In genomic region chr10:59362184-59362966, GRCh38 we compare ENCODE assay signal across 8 cellular contexts. TPM values are rescaled to one million over a fixed set of nuclear protein-coding genes. Genes with fewer than 3 reads are reported as not detected.
DNase-seq lines count a peak whose midpoint lies in the region; FAIRE-seq and TF ChIP-seq lines count a peak whose summit lies in the region.

Gene FAM13C (minus strand): TSS chr10:59362549. CDS start chr10:59362460, 89 bp downstream.

- no peak within 1 kb of the TSS for H3K27ac ChIP-seq in mesendoderm (ENCODE audit: low read depth, low read length)
- H3K27ac ChIP-seq in thyroid gland, result peak within 1 kb of the TSS; percentile 73 to 88 (median 84)

- no peaks in the 10 kb centered on the region for H3K36me3 Mint-ChIP-seq in activated CD4-positive, alpha-beta T cell treated with anti-CD3 and anti-CD28 coated beads, Interleukin-2, amount 10 ng/mL, durations not matched to agents 24 days and 14 days (ENCODE audit: low read depth)
- no peaks in the 10 kb centered on the region for H3K36me3 Mint-ChIP-seq in T-helper 1 cell treated with Interleukin-12 subunit alpha and Interleukin-12 subunit beta and Interleukin-4 antibody, amounts not matched to agents 30 μg/mL and 1 μg/mL, for 36 hours (ENCODE audit: low read depth)

- no peak within 1 kb of the TSS for H3K27ac Mint-ChIP-seq in activated CD4-positive, alpha-beta T cell treated with anti-CD3 and anti-CD28 coated beads, Interleukin-2, amount 10 ng/mL, durations not matched to agents 24 days and 14 days
- no peak within 1 kb of the TSS for H3K27ac Mint-ChIP-seq in T-helper 1 cell treated with Interleukin-12 subunit alpha and Interleukin-12 subunit beta and Interleukin-4 antibody, amounts not matched to agents 30 μg/mL and 1 μg/mL, for 36 hours

- no peaks in the 10 kb centered on the region for H3K79me2 ChIP-seq in mesendoderm (ENCODE audit: control insufficient read depth, insufficient read depth, low read length)

- no peak within 1 kb of the TSS for H2AK5ac ChIP-seq in mesendoderm (ENCODE audit: low read length)

- no CpG with 5 or more reads among the region's 42 CpGs for WGBS in mesendoderm (ENCODE audit: extremely low coverage, insufficient coverage, low lambda C conversion rate)
- 1 to 3% methylated on average over 13 to 33 of the region's 42 CpGs for whole genome bisulfite sequencing in thyroid gland, 2 donors

- no peak within 1 kb of the TSS for H2BK120ac ChIP-seq in mesendoderm (ENCODE audit: low read depth, low read length)

- no peak within 1 kb of the TSS for H4K5ac ChIP-seq in mesendoderm (ENCODE audit: low read length)

- H3K9me3 Mint-ChIP-seq in activated CD4-positive, alpha-beta T cell treated with anti-CD3 and anti-CD28 coated beads, Interleukin-2, amount 10 ng/mL, durations not matched to agents 24 days and 14 days, result no peaks in the 10 kb centered on the region
- no peaks in the 10 kb centered on the region for H3K9me3 Mint-ChIP-seq in T-helper 1 cell treated with Interleukin-12 subunit alpha and Interleukin-12 subunit beta and Interleukin-4 antibody, amounts not matched to agents 30 μg/mL and 1 μg/mL, for 36 hours

- peak; percentile 65 for DNase-seq in activated CD4-positive, alpha-beta T cell treated with anti-CD3 and anti-CD28 coated beads, Interleukin-2, amount 10 ng/mL, durations not matched to agents 24 days and 14 days
- no peak for DNase-seq in activated CD4-positive, alpha-beta T cell treated with anti-CD3 and anti-CD28 coated beads for 4 hours
- peak; percentile 71 for DNase-seq in epithelial cell of esophagus (ENCODE audit: low read depth)
- DNase-seq in mesendoderm, result peak; percentile 84
- DNase-seq in thyroid gland, result peak; percentile 78 to 83
- DNase-seq in GM12891 (ENCODE audit: insufficient read length, low spot score), result no peak

- H3K4me3 ChIP-seq in epithelial cell of esophagus (ENCODE audit: low read length) (peak within 1 kb of the TSS; percentile 43), mesendoderm (ENCODE audit: low read length) (peak within 1 kb of the TSS; percentile 35), thyroid gland (replicated peaks in 1 of 3) (peak within 1 kb of the TSS; percentile 19 to 52 (median 49))

- peak within 1 kb of the TSS; percentile 81 for H3K4me2 ChIP-seq in mesendoderm (ENCODE audit: low read length)

- H3K4me1 Mint-ChIP-seq in activated CD4-positive, alpha-beta T cell treated with anti-CD3 and anti-CD28 coated beads, Interleukin-2, amount 10 ng/mL, durations not matched to agents 24 days and 14 days, result peaks cover 5% of the 10 kb centered on the region
- peaks cover 7% of the 10 kb centered on the region for H3K4me1 Mint-ChIP-seq in T-helper 1 cell treated with Interleukin-12 subunit alpha and Interleukin-12 subunit beta and Interleukin-4 antibody, amounts not matched to agents 30 μg/mL and 1 μg/mL, for 36 hours (ENCODE audit: low read depth)

- no peak within 1 kb of the TSS for H3K4ac ChIP-seq in mesendoderm (ENCODE audit: low read depth, low read length)

- no peak within 1 kb of the TSS for H4K8ac ChIP-seq in mesendoderm (ENCODE audit: low read depth, low read length)

- TF ChIP-seq CTCF in epithelial cell of esophagus (IDR thresholded peaks at IDR 0.05; ENCODE audit: insufficient read depth, low read depth, low read length, missing control alignments) (no peak), thyroid gland (IDR thresholded peaks at IDR 0.05) (peak in 1 of 6 experiments; percentile 24)

- peaks cover 27% of the 10 kb centered on the region for H3K27me3 Mint-ChIP-seq in activated CD4-positive, alpha-beta T cell treated with anti-CD3 and anti-CD28 coated beads, Interleukin-2, amount 10 ng/mL, durations not matched to agents 24 days and 14 days
- H3K27me3 Mint-ChIP-seq in T-helper 1 cell treated with Interleukin-12 subunit alpha and Interleukin-12 subunit beta and Interleukin-4 antibody, amounts not matched to agents 30 μg/mL and 1 μg/mL, for 36 hours (ENCODE audit: low read depth), result peaks cover 35% of the 10 kb centered on the region

- no peak within 1 kb of the TSS for H2BK5ac ChIP-seq in mesendoderm (ENCODE audit: low read length)

- TF ChIP-seq RAD21 in Ishikawa (IDR thresholded peaks at IDR 0.05; ENCODE audit: low read depth), result no peak

- no peaks in the 10 kb centered on the region for H3K27me3 ChIP-seq in mesendoderm (ENCODE audit: insufficient read depth, low read length, poor library complexity)
- H3K27me3 ChIP-seq in thyroid gland, result no peaks in the 10 kb centered on the region

- H3K9me3 ChIP-seq in thyroid gland, result no peaks in the 10 kb centered on the region

- no peak for FAIRE-seq in GM12891 (lab: Jason Lieb, UNC)

- no peak for TF ChIP-seq EP300 in Ishikawa (IDR thresholded peaks at IDR 0.05; ENCODE audit: borderline replicate concordance)

- TF ChIP-seq POLR2A in thyroid gland (IDR thresholded peaks at IDR 0.05), result peak in 1 of 2 donors; percentile 48
- TF ChIP-seq POLR2A in GM12891 (IDR thresholded peaks at IDR 0.05; ENCODE audit: low read depth, low read length), result no peak

- intact Hi-C loops in activated CD4-positive, alpha-beta T cell treated with anti-CD3 and anti-CD28 coated beads, Interleukin-2, amount 10 ng/mL, durations not matched to agents 24 days and 14 days (cut with micrococcal nuclease), result no loop called here
- intact Hi-C loops in thyroid gland (cut with DNase I), result no loop called here

- peak within 1 kb of the TSS; percentile 52 for H3K9ac ChIP-seq in mesendoderm (ENCODE audit: low read length)

- no peak within 1 kb of the TSS for H2BK15ac ChIP-seq in mesendoderm (replicated peaks; ENCODE audit: low read depth)

- H3K36me3 ChIP-seq in mesendoderm (ENCODE audit: control insufficient read depth, insufficient read depth, low read length) (no peaks in the 10 kb centered on the region), thyroid gland (no peaks in the 10 kb centered on the region)

- peak within 1 kb of the TSS; percentile 36 for H3K4me3 Mint-ChIP-seq in activated CD4-positive, alpha-beta T cell treated with anti-CD3 and anti-CD28 coated beads, Interleukin-2, amount 10 ng/mL, durations not matched to agents 24 days and 14 days
- H3K4me3 Mint-ChIP-seq in T-helper 1 cell treated with Interleukin-12 subunit alpha and Interleukin-12 subunit beta and Interleukin-4 antibody, amounts not matched to agents 30 μg/mL and 1 μg/mL, for 36 hours, result peak within 1 kb of the TSS; percentile 46

- no peaks in the 10 kb centered on the region for H3K79me1 ChIP-seq in mesendoderm (ENCODE audit: low read length)

- H3K18ac ChIP-seq in mesendoderm (ENCODE audit: low read length), result peak within 1 kb of the TSS; percentile 61

- no peak within 1 kb of the TSS for H3K23ac ChIP-seq in mesendoderm (ENCODE audit: low read length)

- H3K4me1 ChIP-seq in mesendoderm (ENCODE audit: control insufficient read depth, low read depth, low read length) (no peaks in the 10 kb centered on the region), thyroid gland (peaks cover 14 to 22% of the 10 kb centered on the region in 2 donors)

- H3K56ac ChIP-seq in mesendoderm (ENCODE audit: low read length), result peak within 1 kb of the TSS; percentile 69

TF ChIP-seq in GM12891, 5 proteins besides CTCF, POLR2A, EP300 and RAD21:
- no peak for TF ChIP-seq SPI1 (IDR thresholded peaks at IDR 0.05; ENCODE audit: low read depth, low read length)
- TF ChIP-seq POLR2AphosphoS5 (IDR thresholded peaks at IDR 0.05; ENCODE audit: low read depth, low read length), result no peak
- no peak for TF ChIP-seq POU2F2 (IDR thresholded peaks at IDR 0.05; ENCODE audit: low read depth, low read length)
- TF ChIP-seq PAX5 (IDR thresholded peaks at IDR 0.05; ENCODE audit: insufficient read depth, low read length, severe bottlenecking), result no peak
- no peak for TF ChIP-seq TAF1 (IDR thresholded peaks at IDR 0.05; ENCODE audit: low read depth, low read length)

RNA-seq across cellular contexts. Expression of gene FAM13C, which starts in this region (rescaled TPM):
- total RNA-seq in activated CD4-positive, alpha-beta T cell treated with anti-CD3 and anti-CD28 coated beads, Interleukin-2, amount 10 ng/mL, durations not matched to agents 24 days and 14 days, result not detected in 2 replicates
- polyA plus RNA-seq in mesendoderm (2013, experiment 1 of 2), result 0.79 TPM
- polyA plus RNA-seq in mesendoderm (2013, experiment 2 of 2), result 1.1 TPM
- total RNA-seq in thyroid gland, result 10 to 100 TPM; 11.3 to 16.5 (median 14.3) TPM
- not detected for polyA plus RNA-seq in GM12891 (2012; ENCODE audit: low read depth, missing spikeins)

Comparison
In these comparisons a context has a peak if more than half of its experiments do, and no peak if none do; other contexts are left out.
1. RNA of gene FAM13C (total RNA-seq): 11.3 to 16.5 TPM in thyroid gland; not detected in activated CD4-positive, alpha-beta T cell treated with anti-CD3 and anti-CD28 coated beads, Interleukin-2, amount 10 ng/mL, durations not matched to agents 24 days and 14 days; every median in the first group is over 10 times any median in the second.
2. Peak in DNase-seq in activated CD4-positive, alpha-beta T cell treated with anti-CD3 and anti-CD28 coated beads, Interleukin-2, amount 10 ng/mL, durations not matched to agents 24 days and 14 days; RNA of the gene not detected or under 1 TPM.
3. DNase-seq: peak in epithelial cell of esophagus (single experiment), mesendoderm (single experiment) and thyroid gland (2 of 2); none in activated CD4-positive, alpha-beta T cell treated with anti-CD3 and anti-CD28 coated beads for 4 hours (0 of 2) and GM12891 (single experiment).
4. Peak in every context shown above with its lines, with median percentiles within 50 percentile points of each other: H3K4me3 ChIP-seq.